8 cellular contexts compared by ENCODE assay signal in the genomic region with DNA sequence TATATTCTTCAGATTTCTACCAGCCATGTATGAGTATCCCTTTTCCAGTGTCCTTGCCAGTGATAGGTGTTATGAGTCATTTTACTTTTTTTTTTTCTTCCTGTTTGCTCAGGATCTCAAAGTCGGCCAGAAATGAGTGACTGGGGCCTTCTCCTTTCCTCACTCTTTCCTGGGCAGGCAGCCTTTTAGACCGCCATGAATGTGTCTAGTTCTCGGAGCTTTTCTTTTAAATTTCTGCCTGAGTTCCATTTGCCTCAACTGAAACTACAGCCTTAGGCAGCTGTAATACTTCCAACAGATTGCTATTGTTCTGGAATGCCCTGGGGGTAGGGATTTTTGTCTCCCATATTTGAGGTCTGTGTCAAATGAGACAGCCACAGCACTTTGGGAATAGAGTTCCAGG.
DNase-seq lines count a peak whose midpoint lies in the region; ATAC-seq and TF ChIP-seq lines count a peak whose summit lies in the region.
"Had no signal": no experiment of that assay in that cellular context is flagged by ENCODE, and none has a peak within 500 bp of the region (broad histone marks: within the 10 kb centered on the region; RNA-seq: fewer than 3 reads in every experiment).

No MANE protein-coding gene starts in this region.

- TF ChIP-seq CTCF in HCT116 (IDR thresholded peaks at IDR 0.05 in 2 of 3, conservative IDR thresholded peaks at IDR 0.05 in 1 of 3; ENCODE audit: borderline replicate concordance in 1 of 3, insufficient read depth in 1 of 3, low read depth in 2 of 3, low read length in 2 of 3) (no peak), WERI-Rb-1 (IDR thresholded peaks at IDR 0.05; ENCODE audit: low read depth, low read length) (no peak)

- H3K36me3 ChIP-seq in HCT116 (ENCODE audit: control insufficient read depth in 1 of 2, insufficient read depth in 2 of 2, low read length in 2 of 2) = no peaks in the 10 kb centered on the region
- H3K36me3 ChIP-seq in SK-N-MC (ENCODE audit: insufficient read depth, low read length) = no peaks in the 10 kb centered on the region
- no peaks in the 10 kb centered on the region for H3K36me3 ChIP-seq in WERI-Rb-1

- peak; percentile 44 for ATAC-seq in HCT116

- TF ChIP-seq RAD21 in HCT116 (IDR thresholded peaks at IDR 0.05; ENCODE audit: low read depth) = no peak

- H3K4me2 ChIP-seq in HCT116 (ENCODE audit: low read length) = peak overlapping the region; percentile 26

- intact Hi-C loops in HCT116 (cut with micrococcal nuclease) (no loop called here), posterior cingulate gyrus (cut with DNase I) (loop anchor here (10.0 kb wide), 1 partner anchor 83 kb away; the partner anchor contains the start of gene STXBP5)

- no peak overlapping the region for H2AFZ ChIP-seq in HCT116 (ENCODE audit: low read depth, low read length, poor library complexity, severe bottlenecking)

- H3K79me2 ChIP-seq in HCT116 (ENCODE audit: insufficient read depth, low read length) = no peaks in the 10 kb centered on the region

- H3K27me3 ChIP-seq in HCT116 (ENCODE audit: insufficient read depth, low read length) (no peaks in the 10 kb centered on the region), WERI-Rb-1 (ENCODE audit: insufficient read depth, low read depth, severe bottlenecking) (no peaks in the 10 kb centered on the region)

- no peaks in the 10 kb centered on the region for H4K20me1 ChIP-seq in HCT116 (ENCODE audit: insufficient read depth)

- POLR2A ChIA-PET in HCT116 (lab: Charles Lee) = interaction anchor here (0.7 kb wide), 1 partner anchor 69 kb away, joined by 3 read pairs; no protein-coding TSS in a partner anchor

- CTCF ChIA-PET in HCT116 (lab: Charles Lee) = no interaction called here

- H3K27ac ChIP-seq in HCT116 (ENCODE audit: low read depth, low read length) (no peak overlapping the region), SK-N-MC (no peak overlapping the region), WERI-Rb-1 (no peak overlapping the region)

- no peak overlapping the region for H3K9ac ChIP-seq in HCT116 (ENCODE audit: low read length)
- H3K9ac ChIP-seq in SK-N-MC (ENCODE audit: insufficient read length) = no peak overlapping the region

- H3K9me2 ChIP-seq in HCT116 (ENCODE audit: insufficient read depth) = no peaks in the 10 kb centered on the region

- H3K9me3 ChIP-seq in HCT116 (ENCODE audit: control insufficient read depth in 1 of 2, insufficient read depth in 1 of 2, low read depth in 1 of 2, low read length in 2 of 2) = no peaks in the 10 kb centered on the region
- H3K9me3 ChIP-seq in SK-N-MC (ENCODE audit: low read depth, low read length) = no peaks in the 10 kb centered on the region
- no peaks in the 10 kb centered on the region for H3K9me3 ChIP-seq in WERI-Rb-1 (ENCODE audit: severe bottlenecking)

- RAD21 ChIA-PET in HCT116 (lab: Charles Lee; ENCODE audit: low non-redundant PET in 1 of 2, low total read pairs in 2 of 2, uncharacterized antibody in 2 of 2, unreplicated experiment in 2 of 2) = no interaction called here

- H3K4me3 ChIP-seq in HCT116 (replicated peaks in 1 of 2; ENCODE audit: low read depth in 1 of 2, low read length in 2 of 2) = no peak overlapping the region
- H3K4me3 ChIP-seq in SK-N-MC = no peak overlapping the region
- no peak overlapping the region for H3K4me3 ChIP-seq in WERI-Rb-1 (ENCODE audit: low read depth, low read length)

- no TSS peak for BruUV-seq in HCT116 (replicated peaks; lab: Mats Ljungman, UMichigan)

- peaks cover 2 to 10% of the 10 kb centered on the region in 2 experiments; a peak in 2 of 4 replicates for H3K4me1 ChIP-seq in HCT116 (ENCODE audit: control insufficient read depth in 1 of 2, insufficient read depth in 2 of 2, low read length in 2 of 2)

- no peak for TF ChIP-seq POLR2A in HCT116 (IDR thresholded peaks at IDR 0.05; ENCODE audit: borderline replicate concordance, extremely low read depth, insufficient read depth, insufficient read length)

- DNase-seq in HCT116 (ENCODE audit: low read depth, low spot score) (peak; percentile 8), SK-N-MC (ENCODE audit: low read depth, low spot score) (peak; percentile 5), fibroblast of peridontal ligament (ENCODE audit: extremely low read depth) (peak; percentile 46), pulmonary artery endothelial cell (ENCODE audit: low read depth, low spot score) (peak; percentile 44), WERI-Rb-1 (no peak), posterior cingulate gyrus (no peak)
- DNase-seq in activated CD8-positive, alpha-beta memory T cell treated with anti-CD3 and anti-CD28 coated beads for 24 hours = no peak
- DNase-seq: KG1 had no signal

TF ChIP-seq in HCT116, 20 proteins besides CTCF, POLR2A, EP300 and RAD21:
- TF ChIP-seq, protein P1, sequence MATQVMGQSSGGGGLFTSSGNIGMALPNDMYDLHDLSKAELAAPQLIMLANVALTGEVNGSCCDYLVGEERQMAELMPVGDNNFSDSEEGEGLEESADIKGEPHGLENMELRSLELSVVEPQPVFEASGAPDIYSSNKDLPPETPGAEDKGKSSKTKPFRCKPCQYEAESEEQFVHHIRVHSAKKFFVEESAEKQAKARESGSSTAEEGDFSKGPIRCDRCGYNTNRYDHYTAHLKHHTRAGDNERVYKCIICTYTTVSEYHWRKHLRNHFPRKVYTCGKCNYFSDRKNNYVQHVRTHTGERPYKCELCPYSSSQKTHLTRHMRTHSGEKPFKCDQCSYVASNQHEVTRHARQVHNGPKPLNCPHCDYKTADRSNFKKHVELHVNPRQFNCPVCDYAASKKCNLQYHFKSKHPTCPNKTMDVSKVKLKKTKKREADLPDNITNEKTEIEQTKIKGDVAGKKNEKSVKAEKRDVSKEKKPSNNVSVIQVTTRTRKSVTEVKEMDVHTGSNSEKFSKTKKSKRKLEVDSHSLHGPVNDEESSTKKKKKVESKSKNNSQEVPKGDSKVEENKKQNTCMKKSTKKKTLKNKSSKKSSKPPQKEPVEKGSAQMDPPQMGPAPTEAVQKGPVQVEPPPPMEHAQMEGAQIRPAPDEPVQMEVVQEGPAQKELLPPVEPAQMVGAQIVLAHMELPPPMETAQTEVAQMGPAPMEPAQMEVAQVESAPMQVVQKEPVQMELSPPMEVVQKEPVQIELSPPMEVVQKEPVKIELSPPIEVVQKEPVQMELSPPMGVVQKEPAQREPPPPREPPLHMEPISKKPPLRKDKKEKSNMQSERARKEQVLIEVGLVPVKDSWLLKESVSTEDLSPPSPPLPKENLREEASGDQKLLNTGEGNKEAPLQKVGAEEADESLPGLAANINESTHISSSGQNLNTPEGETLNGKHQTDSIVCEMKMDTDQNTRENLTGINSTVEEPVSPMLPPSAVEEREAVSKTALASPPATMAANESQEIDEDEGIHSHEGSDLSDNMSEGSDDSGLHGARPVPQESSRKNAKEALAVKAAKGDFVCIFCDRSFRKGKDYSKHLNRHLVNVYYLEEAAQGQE (IDR thresholded peaks at IDR 0.05; ENCODE audit: low read depth) = no peak
- TF ChIP-seq JUND (IDR thresholded peaks at IDR 0.05) (peak; percentile 61), SP1 (IDR thresholded peaks at IDR 0.05; ENCODE audit: low read depth) (0 out of 2 replicates have a peak, but pooled peaks have one; percentile 15), CBX3 (IDR thresholded peaks at IDR 0.05; ENCODE audit: low read depth) (0 out of 2 replicates have a peak, but pooled peaks have one; percentile 37), FOSL1 (IDR thresholded peaks at IDR 0.05; ENCODE audit: low read depth) (peak; percentile 61)

Comparison
In these comparisons a context has a peak if more than half of its experiments do, and no peak if none do; other contexts are left out.
1. DNase-seq: peak in HCT116 (single experiment), SK-N-MC (single experiment), fibroblast of peridontal ligament (single experiment) and pulmonary artery endothelial cell (single experiment); none in WERI-Rb-1 (single experiment), activated CD8-positive, alpha-beta memory T cell treated with anti-CD3 and anti-CD28 coated beads for 24 hours (single experiment) and posterior cingulate gyrus (0 of 10).